Comparison of ENCODE assay signal across 8 cellular contexts in the genomic region with DNA sequence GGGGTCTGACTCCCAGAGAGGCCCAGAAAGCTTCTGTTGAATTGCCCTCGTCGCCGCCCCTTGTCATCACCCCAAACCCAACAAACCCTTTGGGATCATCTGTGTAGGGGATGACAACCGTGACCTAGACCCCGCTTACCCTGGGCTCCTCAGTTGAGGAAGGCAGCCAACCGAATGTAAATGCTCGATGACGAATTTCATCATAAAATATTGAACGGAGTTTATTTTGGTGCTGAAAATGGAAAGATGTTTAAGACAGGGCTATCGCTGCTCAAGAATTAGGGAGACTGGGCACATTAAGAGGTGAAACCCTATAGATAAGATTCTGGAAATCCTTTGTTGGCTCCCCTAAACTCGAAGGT. TPM values are rescaled to one million over a fixed set of nuclear protein-coding genes. Genes with fewer than 3 reads are reported as not detected.
DNase-seq lines count a peak whose midpoint lies in the region; ATAC-seq and TF ChIP-seq lines count a peak whose summit lies in the region.

No MANE protein-coding gene starts in this region.

- peaks cover 6% of the 10 kb centered on the region for H4K20me1 ChIP-seq in osteoblast (ENCODE audit: insufficient read depth, low read length)

- H3K4me3 ChIP-seq in CD8-positive, alpha-beta memory T cell (ENCODE audit: low read length): peak overlapping the region; percentile 72
- H3K4me3 ChIP-seq in esophagus (ENCODE audit: low read depth in 1 of 2, low read length in 2 of 2) (peak overlapping the region; percentile 93 to 99), osteoblast (ENCODE audit: insufficient read depth, low read length) (peak overlapping the region; percentile 90)

- peak overlapping the region; percentile 90 to 98 (median 93) for H3K4me3 Mint-ChIP-seq in CD8-positive, alpha-beta memory T cell

- POLR2A ChIA-PET in CD8-positive, alpha-beta memory T cell (lab: Charles Lee): interaction anchor here (1.6 to 2.6 kb wide), 3 partner anchors 44 to 227 kb away, joined by 7 to 22 read pairs (median 16); a partner anchor contains a TSS

- H2AFZ ChIP-seq in osteoblast (ENCODE audit: low read length): peak overlapping the region; percentile 97

- peak overlapping the region; percentile 92 for H3K27ac ChIP-seq in CD8-positive, alpha-beta memory T cell (ENCODE audit: low read depth, low read length)
- H3K27ac ChIP-seq in esophagus (ENCODE audit: low read depth in 2 of 2, low read length in 1 of 2) (peak overlapping the region; percentile 97 to 98), osteoblast (ENCODE audit: low read depth, low read length) (peak overlapping the region; percentile 91)

- peak overlapping the region; percentile 90 to 99 (median 96) for H3K27ac Mint-ChIP-seq in CD8-positive, alpha-beta memory T cell

- peaks cover 29% of the 10 kb centered on the region for H3K4me1 ChIP-seq in CD8-positive, alpha-beta memory T cell (ENCODE audit: insufficient read depth, low read length)
- H3K4me1 ChIP-seq in esophagus (ENCODE audit: control insufficient read depth in 2 of 2, insufficient read depth in 2 of 2, low read length in 1 of 2) (peaks cover 0 to 2% of the 10 kb centered on the region in 2 donors), osteoblast (ENCODE audit: insufficient read depth, low read length) (peaks cover 10% of the 10 kb centered on the region)

- no peak for TF ChIP-seq CTCF in osteoblast (IDR thresholded peaks at IDR 0.05; ENCODE audit: extremely low read depth, low read depth, low read length)

- CTCF ChIA-PET in CD8-positive, alpha-beta memory T cell (lab: Charles Lee): interaction anchor here (0.8 to 1.2 kb wide), 3 partner anchors 39 to 195 kb away, joined by 3 read pairs; a partner anchor contains a TSS

- H3K4me1 Mint-ChIP-seq in CD8-positive, alpha-beta memory T cell: peaks cover 47 to 57% (median 53%) of the 10 kb centered on the region in 3 donors

- H3K79me2 ChIP-seq in osteoblast (ENCODE audit: insufficient read depth, low read length): peaks cover 32% of the 10 kb centered on the region

- WGBS in esophagus, 2 donors: 0 to 1% methylated on average over 11 of the region's 11 CpGs

- H3K27me3 Mint-ChIP-seq in CD8-positive, alpha-beta memory T cell: no peaks in the 10 kb centered on the region

- no peaks in the 10 kb centered on the region for H3K9me3 Mint-ChIP-seq in CD8-positive, alpha-beta memory T cell

- peak overlapping the region; percentile 81 for H3K4me2 ChIP-seq in osteoblast (ENCODE audit: insufficient read depth, low read length)

- H3K36me3 ChIP-seq in CD8-positive, alpha-beta memory T cell (ENCODE audit: insufficient read depth, low read length): no peaks in the 10 kb centered on the region
- H3K36me3 ChIP-seq in esophagus (ENCODE audit: control insufficient read depth in 2 of 2, insufficient read depth in 2 of 2, low read length in 1 of 2): no peaks in the 10 kb centered on the region
- H3K36me3 ChIP-seq in osteoblast (ENCODE audit: insufficient read depth, low read length): peaks cover 8% of the 10 kb centered on the region

- peak; percentile 18 for ATAC-seq in GM21737 (IDR thresholded peaks at IDR 0.05; ENCODE audit: unreplicated experiment)

- no peak for DNase-seq in CD8-positive, alpha-beta memory T cell
- DNase-seq in OCI-M1 (lab: John Stamatoyannopoulos, UW) (peak; percentile 47), osteoblast (ENCODE audit: insufficient read length, low spot score, missing footprints) (no peak), middle frontal gyrus (ENCODE audit: extremely low spot score, low spot score) (no peak), UCSD-AML1 (lab: John Stamatoyannopoulos, UW; ENCODE audit: unreplicated experiment) (no peak)
- DNase-seq in stimulated activated CD4-positive, alpha-beta T cell treated with anti-CD3 and anti-CD28 coated beads, Interleukin-2, amount 100 ng/mL, for 48 hours: no peak

- H3K27me3 ChIP-seq in CD8-positive, alpha-beta memory T cell (ENCODE audit: insufficient read depth, low read length, poor library complexity, severe bottlenecking): no peaks in the 10 kb centered on the region
- no peaks in the 10 kb centered on the region for H3K27me3 ChIP-seq in esophagus (ENCODE audit: control insufficient read depth in 1 of 2, insufficient read depth in 2 of 2, low read length in 2 of 2)
- peaks cover 2% of the 10 kb centered on the region for H3K27me3 ChIP-seq in osteoblast (ENCODE audit: insufficient read depth, low read length)

- H3K36me3 Mint-ChIP-seq in CD8-positive, alpha-beta memory T cell: peaks cover 0 to 31% (median 0%) of the 10 kb centered on the region in 3 donors

- H3K9me3 ChIP-seq in CD8-positive, alpha-beta memory T cell (ENCODE audit: low read length): no peaks in the 10 kb centered on the region
- no peaks in the 10 kb centered on the region for H3K9me3 ChIP-seq in esophagus (ENCODE audit: control insufficient read depth in 2 of 2, insufficient read depth in 1 of 2, low read depth in 1 of 2, low read length in 1 of 2)
- no peaks in the 10 kb centered on the region for H3K9me3 ChIP-seq in osteoblast (ENCODE audit: low read depth, low read length)

RNA-seq across cellular contexts. Expression of a gene that starts 0.5 kb away (rescaled TPM):
- 10 to 100 TPM; 38.7 to 41.5 TPM for total RNA-seq in CD8-positive, alpha-beta memory T cell
- 81.9 TPM for polyA plus RNA-seq in CD8-positive, alpha-beta memory T cell
- 10 to 100 TPM; 42.8 to 57.4 TPM for polyA plus RNA-seq in esophagus
- total RNA-seq in osteoblast: 63.0 and 71.9 TPM in 2 replicates

RNA-seq across cellular contexts. Expression of a gene that starts 44.2 kb away (rescaled TPM):
- 100 to 1,000 TPM; 334 to 343 TPM for total RNA-seq in CD8-positive, alpha-beta memory T cell
- 150 TPM for polyA plus RNA-seq in CD8-positive, alpha-beta memory T cell
- 100 to 1,000 TPM; 132 to 143 TPM for polyA plus RNA-seq in esophagus
- total RNA-seq in osteoblast: 76.7 and 83.1 TPM in 2 replicates

RNA-seq across cellular contexts. Expression of a gene that starts 48.4 kb away (rescaled TPM):
- not detected for total RNA-seq in CD8-positive, alpha-beta memory T cell
- 1.2 TPM for polyA plus RNA-seq in CD8-positive, alpha-beta memory T cell
- polyA plus RNA-seq in esophagus: under 1 TPM; 0.22 to 0.54 TPM
- 10.9 and 14.1 TPM in 2 replicates for total RNA-seq in osteoblast

Comparison
In these comparisons a context has a peak if more than half of its experiments do, and no peak if none do; other contexts are left out.
1. RNA of a gene that starts 48.4 kb away (total RNA-seq): 10.9 to 14.1 TPM in osteoblast; not detected in CD8-positive, alpha-beta memory T cell; every median in the first group is over 10 times any median in the second.
2. Peak in every context shown above with its lines, with median percentiles within 50 percentile points of each other: H3K27ac ChIP-seq and H3K4me3 ChIP-seq.